Comparison of ENCODE assay signal across 1 cellular context in genomic region chr1:51237714-51238403, GRCh38.
TF ChIP-seq lines count a peak whose summit lies in the region.

No MANE protein-coding gene starts in this region.

TF ChIP-seq in K562, 482 proteins besides CTCF, POLR2A, EP300 and RAD21 (continued from another document and continues in another):
- TF ChIP-seq ASH1L (IDR thresholded peaks at IDR 0.05; ENCODE audit: borderline replicate concordance, low read depth, partially characterized antibody) (no peak), ZNF318 (IDR thresholded peaks at IDR 0.05; ENCODE audit: borderline replicate concordance in 1 of 2, low read depth in 1 of 2) (0 out of 4 replicates have a peak, but pooled peaks of 1 of the 2 experiments have one; percentile 7), SMARCA4 (IDR thresholded peaks at IDR 0.05) (peak; percentile 43; the same call in 1 of the 2 replicates), ZNF586 (CRISPR knock-in tag; conservative IDR thresholded peaks at IDR 0.05) (no peak), DIDO1 (tag; IDR thresholded peaks at IDR 0.05; ENCODE audit: low read depth) (no peak), ID3 (CRISPR knock-in tag; IDR thresholded peaks at IDR 0.05) (no peak), ID3 (tag; IDR thresholded peaks at IDR 0.05) (no peak), ZNF764 (CRISPR knock-in tag; IDR thresholded peaks at IDR 0.05; ENCODE audit: low read depth) (no peak), CTCFL (IDR thresholded peaks at IDR 0.05; ENCODE audit: borderline replicate concordance, insufficient read depth, low read depth, low read length, poor library complexity, severe bottlenecking) (no peak), SMAD1 (IDR thresholded peaks at IDR 0.05; ENCODE audit: low read depth, low read length, partially characterized antibody) (no peak), NFXL1 (CRISPR knock-in tag; IDR thresholded peaks at IDR 0.05) (no peak), EWSR1 (IDR thresholded peaks at IDR 0.05; ENCODE audit: borderline replicate concordance, low read depth, partially characterized antibody) (no peak), CHD4 (IDR thresholded peaks at IDR 0.05; ENCODE audit: insufficient read depth, insufficient replicate concordance, low read depth, low read length, poor library complexity, severe bottlenecking) (peak; percentile 36), E2F8 (IDR thresholded peaks at IDR 0.05; ENCODE audit: low read depth, partially characterized antibody) (no peak), CGGBP1 (CRISPR knock-in tag; IDR thresholded peaks at IDR 0.05) (no peak), VEZF1 (CRISPR knock-in tag; IDR thresholded peaks at IDR 0.05) (no peak), YY1 (IDR thresholded peaks at IDR 0.05; ENCODE audit: borderline replicate concordance in 1 of 3, control insufficient read depth in 1 of 3, extremely low read depth in 1 of 3, insufficient read depth in 3 of 3, insufficient read length in 1 of 3, insufficient replicate concordance in 2 of 3, low read depth in 1 of 3, low read length in 2 of 3) (no peak), SMARCA5 (IDR thresholded peaks at IDR 0.05) (no peak), STAT6 (CRISPR knock-in tag; IDR thresholded peaks at IDR 0.05) (no peak), ZBTB17 (CRISPR knock-in tag; IDR thresholded peaks at IDR 0.05) (no peak), ATF7 (IDR thresholded peaks at IDR 0.05) (peak; percentile 96), HES1 (IDR thresholded peaks at IDR 0.05; ENCODE audit: low read depth) (no peak), GATA2 (CRISPR knock-in tag; IDR thresholded peaks at IDR 0.05) (no peak), DEAF1 (CRISPR knock-in tag; IDR thresholded peaks at IDR 0.05) (no peak), KDM1A (IDR thresholded peaks at IDR 0.05) (no peak), TRIM25 (IDR thresholded peaks at IDR 0.05; ENCODE audit: borderline replicate concordance) (no peak), RBM34 (IDR thresholded peaks at IDR 0.05; ENCODE audit: borderline replicate concordance, insufficient read depth, low read length) (no peak), E2F5 (CRISPR knock-in tag; IDR thresholded peaks at IDR 0.05) (no peak)
